32 cellular contexts compared by ENCODE assay signal in genomic region chr2:88815243-88816096, GRCh38.
"Had no signal": no experiment of that assay in that cellular context is flagged by ENCODE, and none has a peak within 500 bp of the region (broad histone marks: within the 10 kb centered on the region; RNA-seq: fewer than 3 reads in every experiment).

No MANE protein-coding gene starts in this region.

- H3K4me3 Mint-ChIP-seq: mesothelial cell of epicardium; natural killer cell; nephron progenitor cell; neural progenitor cell; stimulated activated naive B cell treated with anti-CD40 and anti-IgM and Interleukin-4, amounts not matched to agents 10 μg/mL and 1 μg/mL and 100 μg/mL, for 72 hours had no signal

- H3K4me1 Mint-ChIP-seq: mesothelial cell of epicardium; natural killer cell; nephron progenitor cell; neural progenitor cell; stimulated activated naive B cell treated with anti-CD40 and anti-IgM and Interleukin-4, amounts not matched to agents 10 μg/mL and 1 μg/mL and 100 μg/mL, for 72 hours had no signal

- H3K4me3 ChIP-seq: lower lobe of right lung, neural progenitor cell, right atrium auricular region, skin epidermis, stomach, thoracic aorta, tibial artery, upper lobe of right lung had no signal

- H3K27me3 Mint-ChIP-seq: naive B cell, progenitor cell of endocrine pancreas had no signal

- H2AFZ ChIP-seq: neural progenitor cell, parathyroid adenoma had no signal

- H3K36me3 Mint-ChIP-seq: mesothelial cell of epicardium, natural killer cell, neural progenitor cell had no signal

- H3K9ac ChIP-seq: neural progenitor cell, parathyroid adenoma had no signal

- H3K9me3 ChIP-seq: neutrophil, right atrium auricular region, thoracic aorta, upper lobe of right lung had no signal

- H3K27ac Mint-ChIP-seq: mesothelial cell of epicardium; natural killer cell; nephron progenitor cell; neural progenitor cell; progenitor cell of endocrine pancreas; stimulated activated naive B cell treated with anti-CD40 and anti-IgM and Interleukin-4, amounts not matched to agents 10 μg/mL and 1 μg/mL and 100 μg/mL, for 72 hours had no signal

- H3K4me1 ChIP-seq: lower lobe of right lung, neural progenitor cell, parathyroid adenoma, right atrium auricular region, stomach, tibial artery, upper lobe of right lung had no signal

- H3K27me3 ChIP-seq: neural progenitor cell, neutrophil, right atrium auricular region, stomach, tibial artery, upper lobe of right lung had no signal

- H3K4me2 ChIP-seq: neural progenitor cell had no signal

- ATAC-seq: left cardiac atrium; left lobe of liver; lower lobe of right lung; natural killer cell; sciatic nerve; stimulated activated naive B cell treated with anti-CD40 and anti-IgM and Interleukin-4, amounts not matched to agents 10 μg/mL and 1 μg/mL and 100 μg/mL, for 72 hours; stimulated activated naive CD8-positive, alpha-beta T cell treated with anti-CD3 and anti-CD28 coated beads, Interleukin-15, Interleukin-2, amounts not matched to agents 100 U/mL and 50 U/mL, for 24 hours; upper lobe of right lung had no signal

- DNase-seq: hippocampal formation; kidney glomerular epithelial cell; left cardiac atrium; lower lobe of right lung; mammary epithelial cell; mesendoderm; naive B cell; natural killer cell; nephron progenitor cell; occipital lobe; stimulated activated CD4-positive, alpha-beta T cell treated with anti-CD3 and anti-CD28 coated beads, Interleukin-12 subunit alpha, Interleukin-12 subunit beta, amount 100 ng/mL, for 4 hours; stimulated activated CD4-positive, alpha-beta T cell treated with anti-CD3 and anti-CD28 coated beads, Interleukin-15, amount 100 ng/mL, for 24 hours; stimulated activated CD4-positive, alpha-beta T cell treated with anti-CD3 and anti-CD28 coated beads, Interleukin-2, amount 100 ng/mL, for 24 hours; stimulated activated CD4-positive, alpha-beta T cell treated with anti-CD3 and anti-CD28 coated beads, Interleukin-4, amount 100 ng/mL, for 1 hour; stimulated activated naive B cell treated with anti-CD40 and anti-IgM and Interleukin-4, amounts not matched to agents 10 μg/mL and 1 μg/mL and 100 μg/mL, for 72 hours; stimulated activated naive CD8-positive, alpha-beta T cell treated with anti-CD3 and anti-CD28 coated beads, Interleukin-15, Interleukin-2, amounts not matched to agents 100 U/mL and 50 U/mL, for 24 hours; stomach; tibial artery; trophoblast cell; upper lobe of right lung had no signal

- H3K79me2 ChIP-seq: parathyroid adenoma had no signal

- H3K36me3 ChIP-seq: lower lobe of right lung, neural progenitor cell, neutrophil, right atrium auricular region, stomach, thoracic aorta, tibial artery, upper lobe of right lung had no signal

- FAIRE-seq: keratinocyte, urothelium cell line had no signal

- H3K27ac ChIP-seq: lower lobe of right lung, neural progenitor cell, neutrophil, parathyroid adenoma, right atrium auricular region, skin epidermis, stomach, thoracic aorta, tibial artery, upper lobe of right lung had no signal

- H3K9me3 Mint-ChIP-seq: natural killer cell had no signal
